Comparison of ENCODE assay signal across 9 cellular contexts in the genomic region with DNA sequence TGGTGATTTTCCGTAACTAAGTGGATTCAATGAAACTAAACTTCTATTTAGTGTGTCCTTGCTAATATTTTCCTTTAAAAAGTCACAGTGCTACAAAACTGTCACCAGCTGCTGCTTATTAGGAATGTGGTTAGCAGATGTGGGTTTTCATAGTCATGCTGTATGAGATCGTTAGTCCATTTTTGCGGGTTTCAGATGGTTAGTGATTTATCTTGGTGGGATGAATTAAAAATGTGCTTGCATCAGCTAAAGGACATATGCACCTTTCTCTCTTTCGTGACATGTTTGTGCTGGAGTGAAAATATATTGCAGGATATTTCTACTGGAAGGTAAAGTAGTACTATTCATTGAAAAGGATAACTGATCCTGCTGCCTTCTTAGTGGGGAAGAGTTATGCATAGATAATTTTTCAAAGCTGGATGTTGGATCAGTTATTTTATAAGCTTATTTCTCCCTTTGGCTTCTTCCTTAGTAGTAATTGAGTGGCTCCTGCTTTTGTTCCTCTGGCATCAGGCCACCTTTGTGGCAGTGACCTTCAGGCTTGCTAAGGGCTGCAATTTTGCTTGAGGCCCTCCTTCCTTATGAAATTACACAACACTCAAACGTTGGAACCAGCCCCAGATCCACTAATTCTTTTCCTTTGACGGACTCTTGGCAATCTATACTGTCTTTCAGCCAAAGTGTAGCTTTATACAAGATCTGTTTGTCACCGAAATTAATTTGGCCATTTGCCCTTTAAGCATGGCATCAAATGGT. TPM values are rescaled to one million over a fixed set of nuclear protein-coding genes. Genes with fewer than 3 reads are reported as not detected.
A peak's percentile ranks its signal among the peaks of the same experiment; 100 is the strongest.
DNase-seq lines count a peak whose midpoint lies in the region; ATAC-seq lines count a peak whose summit lies in the region.
"Had no signal": no experiment of that assay in that cellular context is flagged by ENCODE, and none has a peak within 500 bp of the region (broad histone marks: within the 10 kb centered on the region; RNA-seq: fewer than 3 reads in every experiment).

No MANE protein-coding gene starts in this region.

- H3K27ac ChIP-seq in SK-N-MC (peak overlapping the region; percentile 96), skin epidermis (peak overlapping the region in 16 of 21 experiments; percentile 13 to 72 (median 60))

- H3K27ac Mint-ChIP-seq in effector memory CD8-positive, alpha-beta T cell = no peak overlapping the region

- no peaks in the 10 kb centered on the region for H3K36me3 Mint-ChIP-seq in effector memory CD8-positive, alpha-beta T cell (ENCODE audit: insufficient read depth)

- H3K9me3 ChIP-seq in SK-N-MC (ENCODE audit: low read depth, low read length) = no peaks in the 10 kb centered on the region

- H3K9me3 Mint-ChIP-seq in effector memory CD8-positive, alpha-beta T cell = no peaks in the 10 kb centered on the region

- intact Hi-C loops in cardiac septum (cut with DNase I) = no loop called here

- DNase-seq in HCEC 1CT (peak; percentile 80), SK-N-MC (ENCODE audit: low read depth, low spot score) (peak; percentile 65), cardiac septum (ENCODE audit: low spot score) (peak; percentile 77), NCI-H526 treated with DMSO at 0.1 percent for 48 hours (lab: John Stamatoyannopoulos, UW) (no peak), RKO (ENCODE audit: low spot score) (no peak), mesenteric fat pad (ENCODE audit: low spot score) (no peak)
- DNase-seq in effector memory CD8-positive, alpha-beta T cell = no peak
- DNase-seq: activated naive CD4-positive, alpha-beta T cell treated with anti-CD3 and anti-CD28 coated beads, Interleukin-2, amount 50 U/mL, for 16 hours had no signal

- ATAC-seq in effector memory CD8-positive, alpha-beta T cell (replicated peaks) = no peak

- H3K4me1 Mint-ChIP-seq in effector memory CD8-positive, alpha-beta T cell (ENCODE audit: low read depth in 2 of 2) = peaks cover 0 to 8% of the 10 kb centered on the region in 2 donors

- peak overlapping the region; percentile 45 for H3K9ac ChIP-seq in SK-N-MC (ENCODE audit: insufficient read length)

- no peak overlapping the region for H3K4me3 Mint-ChIP-seq in effector memory CD8-positive, alpha-beta T cell

- no peaks in the 10 kb centered on the region for H3K36me3 ChIP-seq in SK-N-MC (ENCODE audit: insufficient read depth, low read length)

- H3K4me3 ChIP-seq in SK-N-MC (peak overlapping the region; percentile 52), skin epidermis (no peak overlapping the region)

- no peaks in the 10 kb centered on the region for H3K27me3 Mint-ChIP-seq in effector memory CD8-positive, alpha-beta T cell

RNA-seq across cellular contexts. Expression of a gene that starts 7.5 kb away (rescaled TPM):
- total RNA-seq in cardiac septum (13.0 TPM), mesenteric fat pad (49.2 TPM)

RNA-seq across cellular contexts. Expression of a gene that starts 47.0 kb away (rescaled TPM):
- 25.6 TPM for total RNA-seq in cardiac septum
- total RNA-seq in mesenteric fat pad = 57.4 TPM

RNA-seq across cellular contexts. Expression of a gene that starts 47.0 kb away (rescaled TPM):
- total RNA-seq in cardiac septum = 43.2 TPM
- total RNA-seq in mesenteric fat pad = 84.5 TPM

Comparison
In these comparisons a context has a peak if more than half of its experiments do, and no peak if none do; other contexts are left out.
1. DNase-seq: peak in HCEC 1CT (single experiment), SK-N-MC (single experiment) and cardiac septum (single experiment); none in effector memory CD8-positive, alpha-beta T cell (0 of 3), NCI-H526 treated with DMSO at 0.1 percent for 48 hours (single experiment), RKO (single experiment) and mesenteric fat pad (single experiment).